In genomic region chr6:117399924-117400323, GRCh38 we compare ENCODE assay signal across 12 cellular contexts. TPM values are rescaled to one million over a fixed set of nuclear protein-coding genes. Genes with fewer than 3 reads are reported as not detected.
A peak's percentile ranks its signal among the peaks of the same experiment; 100 is the strongest.
DNase-seq lines count a peak whose midpoint lies in the region; ATAC-seq, FAIRE-seq and TF ChIP-seq lines count a peak whose summit lies in the region.
"Had no signal": no experiment of that assay in that cellular context is flagged by ENCODE, and none has a peak within 500 bp of the region (broad histone marks: within the 10 kb centered on the region; RNA-seq: fewer than 3 reads in every experiment).

No MANE protein-coding gene starts in this region.

- H3K36me3 ChIP-seq in left ventricle myocardium inferior (no peaks in the 10 kb centered on the region), SK-N-SH (replicated peaks in 1 of 2; ENCODE audit: control insufficient read depth in 1 of 2, insufficient read depth in 2 of 2, low read length in 1 of 2) (no peaks in the 10 kb centered on the region)

- H3K27ac ChIP-seq in left ventricle myocardium inferior (replicated peaks) (no peak overlapping the region), SK-N-SH (ENCODE audit: low read depth in 2 of 2, low read length in 1 of 2) (no peak overlapping the region)
- H3K27ac ChIP-seq: epithelial cell of prostate had no signal

- H4K20me1 ChIP-seq in SK-N-SH (ENCODE audit: insufficient read depth) = no peaks in the 10 kb centered on the region

- TF ChIP-seq RAD21 in SK-N-SH (IDR thresholded peaks at IDR 0.05; ENCODE audit: low read length) = peak; percentile 27; the same call in 1 of the 2 replicates

- H2AFZ ChIP-seq in SK-N-SH (ENCODE audit: low read depth) = peak overlapping the region; percentile 67

- no peaks in the 10 kb centered on the region for H3K9me2 ChIP-seq in SK-N-SH

- H3K9me3 ChIP-seq in left ventricle myocardium inferior (replicated peaks) (no peaks in the 10 kb centered on the region), SK-N-SH (no peaks in the 10 kb centered on the region)

- H3K27me3 ChIP-seq in left ventricle myocardium inferior (ENCODE audit: low read depth) = no peaks in the 10 kb centered on the region
- H3K27me3 ChIP-seq in SK-N-SH (ENCODE audit: insufficient read depth) = no peaks in the 10 kb centered on the region

- H3K9ac ChIP-seq in SK-N-SH = no peak overlapping the region

- intact Hi-C loops in left ventricle myocardium inferior (cut with micrococcal nuclease) (no loop called here), left cardiac atrium (cut with DNase I) (no loop called here)

- CTCF ChIA-PET in SK-N-SH (lab: Yijun Ruan, JAX) = interaction anchor here (1.3 to 1.7 kb wide), 3 partner anchors 10 to 205 kb away, joined by 3 to 4 read pairs (median 4); no protein-coding TSS in a partner anchor

- FAIRE-seq in urothelium cell line (lab: Jason Lieb, UNC) = no peak

- H3K79me2 ChIP-seq in SK-N-SH (ENCODE audit: insufficient read depth) = no peaks in the 10 kb centered on the region

- TF ChIP-seq EP300 in SK-N-SH (IDR thresholded peaks at IDR 0.05; ENCODE audit: borderline replicate concordance in 1 of 2, low read depth in 1 of 2, low read length in 1 of 2) = no peak

- no peak for ATAC-seq in left cardiac atrium
- ATAC-seq in HG02981 (IDR thresholded peaks at IDR 0.05; ENCODE audit: unreplicated experiment) = no peak

- H3K4me1 ChIP-seq in left ventricle myocardium inferior (peaks cover 3% of the 10 kb centered on the region), SK-N-SH (ENCODE audit: control insufficient read depth in 1 of 2, insufficient read depth in 2 of 2, low read depth in 1 of 2, low read length in 1 of 2) (no peaks in the 10 kb centered on the region)

- no peaks in the 10 kb centered on the region for H3F3A ChIP-seq in SK-N-SH (replicated peaks; ENCODE audit: insufficient read depth)

- DNase-seq in left ventricle myocardium inferior = no peak
- no peak for DNase-seq in left cardiac atrium
- DNase-seq in SK-N-SH = peak; percentile 8
- DNase-seq in glomerular visceral epithelial cell (ENCODE audit: extremely low spot score) = peak; percentile 20
- DNase-seq in urothelium cell line (ENCODE audit: low spot score) = peak; percentile 12
- no peak for DNase-seq in NOMO-1 (lab: John Stamatoyannopoulos, UW; ENCODE audit: unreplicated experiment in 2 of 2)
- no peak for DNase-seq in stimulated activated CD4-positive, alpha-beta T cell treated with anti-CD3 and anti-CD28 coated beads, Interleukin-2, amount 100 ng/mL, for 48 hours
- DNase-seq: activated effector memory CD4-positive, alpha-beta T cell treated with Interleukin-2 at 50 U/mL for 16 hours; NCI-H69; stimulated activated CD4-positive, alpha-beta T cell treated with anti-CD3 and anti-CD28 coated beads, Interleukin-12 subunit alpha, Interleukin-12 subunit beta, amount 100 ng/mL, for 4 hours had no signal

- no peak overlapping the region for H3K4me2 ChIP-seq in SK-N-SH

- H3K4me3 ChIP-seq in left ventricle myocardium inferior (no peak overlapping the region), SK-N-SH (ENCODE audit: low read depth in 2 of 2, low read length in 1 of 2) (no peak overlapping the region)

- 41% methylated on average over 1 of the region's 1 CpG for WGBS in SK-N-SH (ENCODE audit: low lambda C conversion rate)

- TF ChIP-seq CTCF in left ventricle myocardium inferior (IDR thresholded peaks at IDR 0.05; ENCODE audit: borderline replicate concordance) (peak; percentile 41), SK-N-SH (IDR thresholded peaks at IDR 0.05) (peak; percentile 54)

- POLR2A ChIA-PET in SK-N-SH (lab: Yijun Ruan, JAX) = no interaction called here

TF ChIP-seq in SK-N-SH, 30 proteins besides CTCF, POLR2A, EP300 and RAD21:
- TF ChIP-seq FOSL2 (IDR thresholded peaks at IDR 0.05; ENCODE audit: borderline replicate concordance, low read depth) = no peak
- TF ChIP-seq SMC3 (IDR thresholded peaks at IDR 0.05; ENCODE audit: low read depth, low read length) = peak; percentile 32; the same call in 1 of the 2 replicates

RNA-seq across cellular contexts. Expression of gene ROS1, which starts 25.8 kb away (rescaled TPM):
- total RNA-seq in left ventricle myocardium inferior (0.08 TPM), left cardiac atrium (not detected)
- 1.8 and 2.0 TPM in 2 replicates for polyA plus RNA-seq in SK-N-SH (2012; rRNA removed)
- polyA plus RNA-seq in SK-N-SH (2012; cell fraction: cytosol; rRNA removed) = 1.5 and 1.8 TPM in 2 replicates
- polyA plus RNA-seq in SK-N-SH (2012; cell fraction: nucleus; rRNA removed) = 3.8 and 7.4 TPM in 2 replicates

Comparison
In these comparisons a context has a peak if more than half of its experiments do, and no peak if none do; other contexts are left out.
1. DNase-seq: peak in SK-N-SH (single experiment), glomerular visceral epithelial cell (single experiment) and urothelium cell line (single experiment); none in left ventricle myocardium inferior (single experiment), left cardiac atrium (single experiment), NOMO-1 (0 of 2) and stimulated activated CD4-positive, alpha-beta T cell treated with anti-CD3 and anti-CD28 coated beads, Interleukin-2, amount 100 ng/mL, for 48 hours (0 of 2).